8 cellular contexts compared by ENCODE assay signal in the genomic region with DNA sequence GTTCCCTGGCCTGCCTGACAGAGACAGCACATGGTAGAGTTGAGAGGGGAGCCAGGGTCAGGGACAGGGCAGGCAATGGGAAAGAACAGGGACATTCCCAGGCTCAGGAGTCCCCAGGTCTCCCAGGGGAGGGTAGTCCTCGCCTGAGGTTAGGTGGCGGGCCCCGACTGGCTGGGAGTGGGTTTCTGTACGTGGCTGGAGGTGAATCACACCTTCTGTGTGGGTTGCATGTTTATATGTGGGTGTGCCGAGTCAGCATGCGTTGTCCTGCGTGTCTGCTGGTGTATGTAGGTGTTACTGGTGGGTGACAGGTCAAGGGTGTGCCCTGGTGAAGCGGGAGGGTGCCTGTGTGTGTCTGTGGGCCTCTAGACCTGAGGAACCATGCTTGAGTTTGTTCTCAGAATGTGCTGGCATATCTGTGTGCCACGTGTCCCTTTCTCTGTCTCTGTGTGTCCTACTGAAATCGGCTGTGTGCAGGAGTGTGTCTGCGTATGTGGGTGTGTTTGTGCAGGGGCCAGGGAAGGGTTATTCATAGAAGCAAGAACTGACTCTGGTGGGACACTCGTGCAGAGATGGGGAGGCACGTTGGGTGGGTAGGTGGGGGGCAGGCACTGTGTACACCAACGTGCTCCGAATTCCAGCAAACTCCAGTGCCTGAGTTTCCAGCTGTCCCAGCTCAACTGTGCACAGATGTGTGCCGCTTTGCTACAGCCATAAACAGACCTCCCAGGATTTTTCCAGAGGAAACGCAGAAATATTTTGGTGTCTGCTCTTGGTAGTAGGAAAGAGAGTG. TPM values are rescaled to one million over a fixed set of nuclear protein-coding genes. Genes with fewer than 3 reads are reported as not detected.
DNase-seq lines count a peak whose midpoint lies in the region; ATAC-seq and TF ChIP-seq lines count a peak whose summit lies in the region.

No MANE protein-coding gene starts in this region.

- peaks cover 10% of the 10 kb centered on the region for H3K4me1 Mint-ChIP-seq in activated T-helper 1 cell treated with anti-CD3 and anti-CD28 coated beads, Interleukin-12 subunit alpha, Interleukin-12 subunit beta, Interleukin-2, Interleukin-4 antibody, amounts not matched to agents 30 ng/mL and 10 ng/mL and 1 ng/mL, durations not matched to agents 14 hours and 24 hours and 36 hours (ENCODE audit: low read depth)

- peak overlapping the region; percentile 0 for H3K27ac Mint-ChIP-seq in activated T-helper 1 cell treated with anti-CD3 and anti-CD28 coated beads, Interleukin-12 subunit alpha, Interleukin-12 subunit beta, Interleukin-2, Interleukin-4 antibody, amounts not matched to agents 30 ng/mL and 10 ng/mL and 1 ng/mL, durations not matched to agents 14 hours and 24 hours and 36 hours

- ATAC-seq in Right ventricle myocardium superior (ENCODE audit: poor library complexity), result peak; percentile 19
- no peak for ATAC-seq in Right ventricle myocardium inferior
- ATAC-seq in left lung, result peak; percentile 24
- ATAC-seq in upper lobe of left lung (ENCODE audit: low FRiP score in 2 of 2), result no peak

- H3K4me3 ChIP-seq in left lung (no peak overlapping the region), upper lobe of left lung (no peak overlapping the region)

- 67 to 68% methylated on average over 17 of the region's 17 CpGs for WGBS in upper lobe of left lung, 2 donors

- H3K36me3 Mint-ChIP-seq in activated T-helper 1 cell treated with anti-CD3 and anti-CD28 coated beads, Interleukin-12 subunit alpha, Interleukin-12 subunit beta, Interleukin-2, Interleukin-4 antibody, amounts not matched to agents 30 ng/mL and 10 ng/mL and 1 ng/mL, durations not matched to agents 14 hours and 24 hours and 36 hours (ENCODE audit: low read depth), result no peaks in the 10 kb centered on the region

- no peaks in the 10 kb centered on the region for H3K36me3 ChIP-seq in left lung
- no peaks in the 10 kb centered on the region for H3K36me3 ChIP-seq in upper lobe of left lung

- H3K9me3 Mint-ChIP-seq in activated T-helper 1 cell treated with anti-CD3 and anti-CD28 coated beads, Interleukin-12 subunit alpha, Interleukin-12 subunit beta, Interleukin-2, Interleukin-4 antibody, amounts not matched to agents 30 ng/mL and 10 ng/mL and 1 ng/mL, durations not matched to agents 14 hours and 24 hours and 36 hours, result no peaks in the 10 kb centered on the region

- peaks cover 8% of the 10 kb centered on the region for H3K27me3 Mint-ChIP-seq in activated T-helper 1 cell treated with anti-CD3 and anti-CD28 coated beads, Interleukin-12 subunit alpha, Interleukin-12 subunit beta, Interleukin-2, Interleukin-4 antibody, amounts not matched to agents 30 ng/mL and 10 ng/mL and 1 ng/mL, durations not matched to agents 14 hours and 24 hours and 36 hours (ENCODE audit: insufficient read depth)

- H3K9me3 ChIP-seq in left lung, result no peaks in the 10 kb centered on the region
- no peaks in the 10 kb centered on the region for H3K9me3 ChIP-seq in upper lobe of left lung

- intact Hi-C loops in Right ventricle myocardium superior (cut with DNase I) (no loop called here), Right ventricle myocardium inferior (cut with DNase I) (no loop called here), left lung (cut with DNase I) (no loop called here)
- intact Hi-C loops in activated T-helper 1 cell treated with anti-CD3 and anti-CD28 coated beads, Interleukin-12 subunit alpha, Interleukin-12 subunit beta, Interleukin-2, Interleukin-4 antibody, amounts not matched to agents 30 ng/mL and 10 ng/mL and 1 ng/mL, durations not matched to agents 14 hours and 24 hours and 36 hours (cut with micrococcal nuclease), result no loop called here

- H3K4me3 Mint-ChIP-seq in activated T-helper 1 cell treated with anti-CD3 and anti-CD28 coated beads, Interleukin-12 subunit alpha, Interleukin-12 subunit beta, Interleukin-2, Interleukin-4 antibody, amounts not matched to agents 30 ng/mL and 10 ng/mL and 1 ng/mL, durations not matched to agents 14 hours and 24 hours and 36 hours, result no peak overlapping the region

- DNase-seq in Right ventricle myocardium superior, result no peak
- DNase-seq in Right ventricle myocardium inferior (ENCODE audit: missing footprints), result no peak
- DNase-seq in activated T-helper 1 cell treated with anti-CD3 and anti-CD28 coated beads, Interleukin-12 subunit alpha, Interleukin-12 subunit beta, Interleukin-2, Interleukin-4 antibody, amounts not matched to agents 30 ng/mL and 10 ng/mL and 1 ng/mL, durations not matched to agents 14 hours and 24 hours and 36 hours (ENCODE audit: low spot score), result no peak
- peak in 1 of 2 donors; percentile 32 for DNase-seq in left lung
- peak in 1 of 2 donors; percentile 19 for DNase-seq in upper lobe of left lung
- no peak for DNase-seq in cerebellar nuclear complex (lab: John Stamatoyannopoulos, UW)
- DNase-seq in NCI-H446 treated with DMSO at 0.1 percent for 48 hours (lab: John Stamatoyannopoulos, UW), result no peak
- no peak for DNase-seq in activated gamma-delta T cell (lab: John Stamatoyannopoulos, UW)

- peaks cover 0 to 5% of the 10 kb centered on the region in 2 donors for H3K4me1 ChIP-seq in left lung
- peaks cover 0 to 5% (median 1%) of the 10 kb centered on the region in 4 donors for H3K4me1 ChIP-seq in upper lobe of left lung

- TF ChIP-seq CTCF in left lung (IDR thresholded peaks at IDR 0.05) (no peak), upper lobe of left lung (IDR thresholded peaks at IDR 0.05) (no peak)

- H3K27me3 ChIP-seq in left lung, result peaks cover 0 to 8% of the 10 kb centered on the region in 2 donors
- no peaks in the 10 kb centered on the region for H3K27me3 ChIP-seq in upper lobe of left lung

- no peak for TF ChIP-seq POLR2A in upper lobe of left lung (IDR thresholded peaks at IDR 0.05)

- peak overlapping the region in 1 of 2 donors; percentile 44 for H3K27ac ChIP-seq in left lung
- peak overlapping the region in 3 of 4 donors; percentile 30 to 58 (median 34) for H3K27ac ChIP-seq in upper lobe of left lung

- TF ChIP-seq EP300 in upper lobe of left lung (IDR thresholded peaks at IDR 0.05), result no peak

RNA-seq across cellular contexts. Expression of gene OAF, which starts 23.8 kb away (rescaled TPM):
- total RNA-seq in Right ventricle myocardium superior, result 30.0 TPM
- 34.5 TPM for total RNA-seq in Right ventricle myocardium inferior
- 6.7 and 7.3 TPM in 2 replicates for total RNA-seq in activated T-helper 1 cell treated with anti-CD3 and anti-CD28 coated beads, Interleukin-12 subunit alpha, Interleukin-12 subunit beta, Interleukin-2, Interleukin-4 antibody, amounts not matched to agents 30 ng/mL and 10 ng/mL and 1 ng/mL, durations not matched to agents 14 hours and 24 hours and 36 hours
- 10 to 100 TPM; 29.1 to 31.9 TPM for total RNA-seq in left lung
- 10 to 100 TPM in 2 of 6 donors, 1 to 10 TPM in 4; 5.1 to 41.6 (median 8.7) TPM for total RNA-seq in upper lobe of left lung

RNA-seq across cellular contexts. Expression of gene TRIM29, which starts 49.1 kb away (rescaled TPM):
- total RNA-seq in Right ventricle myocardium superior (not detected), Right ventricle myocardium inferior (not detected), left lung (1 to 10 TPM; 2.3 to 5.4 TPM), upper lobe of left lung (10 to 100 TPM in 2 of 6 donors, 1 to 10 TPM in 4; 2.3 to 36.7 (median 8.4) TPM)
- total RNA-seq in activated T-helper 1 cell treated with anti-CD3 and anti-CD28 coated beads, Interleukin-12 subunit alpha, Interleukin-12 subunit beta, Interleukin-2, Interleukin-4 antibody, amounts not matched to agents 30 ng/mL and 10 ng/mL and 1 ng/mL, durations not matched to agents 14 hours and 24 hours and 36 hours, result not detected in 2 replicates

RNA-seq across cellular contexts. Expression of gene POU2F3, which starts 52.9 kb away (rescaled TPM):
- total RNA-seq in Right ventricle myocardium superior (not detected), Right ventricle myocardium inferior (0.19 TPM), left lung (1 to 10 TPM; 3.1 to 3.3 TPM), upper lobe of left lung (10 to 100 TPM in 1 of 6 donors, 1 to 10 TPM in 5; 1.7 to 21.0 (median 3.5) TPM)
- total RNA-seq in activated T-helper 1 cell treated with anti-CD3 and anti-CD28 coated beads, Interleukin-12 subunit alpha, Interleukin-12 subunit beta, Interleukin-2, Interleukin-4 antibody, amounts not matched to agents 30 ng/mL and 10 ng/mL and 1 ng/mL, durations not matched to agents 14 hours and 24 hours and 36 hours, result 0.36 TPM in 1 of 2 replicates, not detected in the other

Comparison
In these comparisons a context has a peak if more than half of its experiments do, and no peak if none do; other contexts are left out.
1. ATAC-seq: peak in Right ventricle myocardium superior (single experiment) and left lung (single experiment); none in Right ventricle myocardium inferior (single experiment) and upper lobe of left lung (0 of 2).